1 cellular context compared by ENCODE assay signal in the genomic region with DNA sequence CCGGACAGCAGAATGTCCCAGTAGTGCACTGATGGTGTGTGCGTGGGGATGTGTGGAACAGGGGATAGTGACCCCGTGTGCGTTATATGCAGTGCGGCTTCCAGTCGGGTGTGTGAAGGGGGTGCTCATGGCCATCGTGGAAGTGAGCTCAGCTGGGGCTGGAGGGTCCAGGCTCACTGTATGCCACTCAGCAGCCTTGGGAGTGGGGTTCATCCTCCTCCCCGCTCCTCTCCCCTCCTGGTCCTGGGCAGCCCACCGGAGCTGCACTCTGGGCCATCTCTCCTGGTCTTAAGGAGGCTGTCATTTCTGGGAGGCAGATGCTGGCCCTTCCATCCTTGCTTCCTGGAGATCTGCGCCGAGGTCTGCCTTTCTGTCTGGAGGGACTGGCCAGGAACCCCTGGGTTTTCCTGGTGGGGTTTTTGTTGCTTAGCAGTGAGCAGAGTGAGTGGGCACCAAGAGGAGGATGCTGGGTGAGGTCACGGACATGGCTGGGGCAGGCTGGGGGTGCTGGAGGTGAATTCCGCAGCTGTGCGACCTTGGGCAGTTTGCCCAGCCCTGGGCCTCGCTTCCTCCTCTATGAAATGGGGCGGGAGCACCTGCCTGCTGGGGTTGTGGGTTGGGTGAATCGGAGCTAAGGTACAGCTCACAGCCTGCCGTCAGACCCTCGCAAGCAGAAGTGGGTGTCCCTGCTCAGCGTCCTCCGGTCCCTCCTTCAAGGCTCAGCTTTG.
TF ChIP-seq lines count a peak whose summit lies in the region.

No MANE protein-coding gene starts in this region.

TF ChIP-seq in IMR-90, 13 proteins besides CTCF, POLR2A, EP300 and RAD21:
- TF ChIP-seq NFE2L2 (IDR thresholded peaks at IDR 0.05; ENCODE audit: low read depth, low read length) (no peak), CEBPB (IDR thresholded peaks at IDR 0.05; ENCODE audit: low read depth, low read length) (no peak), MXI1 (IDR thresholded peaks at IDR 0.05; ENCODE audit: borderline replicate concordance, low read depth, low read length) (no peak), MAZ (IDR thresholded peaks at IDR 0.05; ENCODE audit: borderline replicate concordance, low read depth, low read length) (no peak)
